Comparison of ENCODE assay signal across 1 cellular context in the genomic region with DNA sequence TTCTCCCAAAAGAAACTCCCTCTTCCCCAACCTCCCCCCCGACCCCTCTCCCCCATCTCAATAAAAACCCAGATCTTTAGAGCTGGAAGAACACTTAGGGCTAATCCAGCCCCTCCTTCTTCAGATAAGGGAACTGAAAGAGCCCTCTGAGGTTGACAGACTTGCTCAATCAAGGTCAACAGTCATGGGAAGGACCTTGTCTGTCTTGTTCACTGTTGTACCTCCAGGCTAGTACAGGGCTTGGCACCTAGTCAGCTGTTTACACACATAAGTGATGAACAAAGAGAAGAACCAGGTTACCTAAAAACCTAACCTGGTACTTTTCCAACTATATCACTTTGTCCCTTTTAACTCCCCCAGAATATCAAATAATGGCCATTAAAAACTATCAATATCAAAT.
A peak's percentile ranks its signal among the peaks of the same experiment; 100 is the strongest.
TF ChIP-seq lines count a peak whose summit lies in the region.

No MANE protein-coding gene starts in this region.

TF ChIP-seq in HepG2, 621 proteins besides CTCF, POLR2A, EP300 and RAD21 (continued from another document):
- TF ChIP-seq, protein P1, sequence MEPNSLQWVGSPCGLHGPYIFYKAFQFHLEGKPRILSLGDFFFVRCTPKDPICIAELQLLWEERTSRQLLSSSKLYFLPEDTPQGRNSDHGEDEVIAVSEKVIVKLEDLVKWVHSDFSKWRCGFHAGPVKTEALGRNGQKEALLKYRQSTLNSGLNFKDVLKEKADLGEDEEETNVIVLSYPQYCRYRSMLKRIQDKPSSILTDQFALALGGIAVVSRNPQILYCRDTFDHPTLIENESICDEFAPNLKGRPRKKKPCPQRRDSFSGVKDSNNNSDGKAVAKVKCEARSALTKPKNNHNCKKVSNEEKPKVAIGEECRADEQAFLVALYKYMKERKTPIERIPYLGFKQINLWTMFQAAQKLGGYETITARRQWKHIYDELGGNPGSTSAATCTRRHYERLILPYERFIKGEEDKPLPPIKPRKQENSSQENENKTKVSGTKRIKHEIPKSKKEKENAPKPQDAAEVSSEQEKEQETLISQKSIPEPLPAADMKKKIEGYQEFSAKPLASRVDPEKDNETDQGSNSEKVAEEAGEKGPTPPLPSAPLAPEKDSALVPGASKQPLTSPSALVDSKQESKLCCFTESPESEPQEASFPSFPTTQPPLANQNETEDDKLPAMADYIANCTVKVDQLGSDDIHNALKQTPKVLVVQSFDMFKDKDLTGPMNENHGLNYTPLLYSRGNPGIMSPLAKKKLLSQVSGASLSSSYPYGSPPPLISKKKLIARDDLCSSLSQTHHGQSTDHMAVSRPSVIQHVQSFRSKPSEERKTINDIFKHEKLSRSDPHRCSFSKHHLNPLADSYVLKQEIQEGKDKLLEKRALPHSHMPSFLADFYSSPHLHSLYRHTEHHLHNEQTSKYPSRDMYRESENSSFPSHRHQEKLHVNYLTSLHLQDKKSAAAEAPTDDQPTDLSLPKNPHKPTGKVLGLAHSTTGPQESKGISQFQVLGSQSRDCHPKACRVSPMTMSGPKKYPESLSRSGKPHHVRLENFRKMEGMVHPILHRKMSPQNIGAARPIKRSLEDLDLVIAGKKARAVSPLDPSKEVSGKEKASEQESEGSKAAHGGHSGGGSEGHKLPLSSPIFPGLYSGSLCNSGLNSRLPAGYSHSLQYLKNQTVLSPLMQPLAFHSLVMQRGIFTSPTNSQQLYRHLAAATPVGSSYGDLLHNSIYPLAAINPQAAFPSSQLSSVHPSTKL (CRISPR knock-in tag; IDR thresholded peaks at IDR 0.05), result peak; percentile 41
